In the genomic region with DNA sequence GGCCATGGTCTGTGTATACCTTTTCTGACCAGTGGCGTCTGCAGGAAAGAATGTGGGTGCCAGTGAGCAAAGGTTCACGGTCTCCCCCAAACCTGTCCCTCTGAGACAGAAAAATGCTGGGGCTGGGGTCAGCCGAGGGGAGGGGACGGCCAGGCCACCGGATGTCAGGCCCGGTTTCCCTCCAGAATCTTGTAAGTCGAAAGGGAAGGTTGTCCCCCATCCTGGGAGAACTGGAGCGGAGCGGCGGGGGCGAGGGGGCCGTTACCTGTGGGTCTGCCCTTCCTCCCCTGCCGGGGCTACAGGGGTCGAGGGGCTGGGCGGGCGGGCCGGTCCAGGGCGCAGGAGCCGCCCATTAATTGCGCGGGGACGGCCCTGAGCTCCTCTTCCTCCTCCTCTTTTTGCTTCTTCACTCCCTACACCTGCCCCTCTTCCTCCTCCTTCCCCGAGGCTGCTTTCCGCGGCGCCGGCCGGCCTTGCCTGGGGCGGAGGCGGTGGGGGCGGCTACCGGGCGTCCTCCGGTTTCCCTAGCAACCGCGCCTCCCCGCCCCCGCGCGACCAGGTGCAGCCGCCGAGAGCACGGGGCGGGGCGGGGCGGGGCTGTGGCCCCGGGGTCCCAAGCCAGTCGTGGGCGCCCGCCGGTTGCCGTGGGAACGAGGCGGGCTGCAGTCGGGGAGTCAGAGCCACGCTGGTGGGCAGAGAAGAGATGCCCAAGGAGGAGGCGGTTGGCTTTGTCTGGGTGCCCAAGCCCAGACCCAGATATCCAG, we compare ENCODE assay signal across 8 cellular contexts. TPM values are rescaled to one million over a fixed set of nuclear protein-coding genes. Genes with fewer than 3 reads are reported as not detected.
DNase-seq lines count a peak whose midpoint lies in the region; ATAC-seq and FAIRE-seq lines count a peak whose summit lies in the region.

A gene with protein sequence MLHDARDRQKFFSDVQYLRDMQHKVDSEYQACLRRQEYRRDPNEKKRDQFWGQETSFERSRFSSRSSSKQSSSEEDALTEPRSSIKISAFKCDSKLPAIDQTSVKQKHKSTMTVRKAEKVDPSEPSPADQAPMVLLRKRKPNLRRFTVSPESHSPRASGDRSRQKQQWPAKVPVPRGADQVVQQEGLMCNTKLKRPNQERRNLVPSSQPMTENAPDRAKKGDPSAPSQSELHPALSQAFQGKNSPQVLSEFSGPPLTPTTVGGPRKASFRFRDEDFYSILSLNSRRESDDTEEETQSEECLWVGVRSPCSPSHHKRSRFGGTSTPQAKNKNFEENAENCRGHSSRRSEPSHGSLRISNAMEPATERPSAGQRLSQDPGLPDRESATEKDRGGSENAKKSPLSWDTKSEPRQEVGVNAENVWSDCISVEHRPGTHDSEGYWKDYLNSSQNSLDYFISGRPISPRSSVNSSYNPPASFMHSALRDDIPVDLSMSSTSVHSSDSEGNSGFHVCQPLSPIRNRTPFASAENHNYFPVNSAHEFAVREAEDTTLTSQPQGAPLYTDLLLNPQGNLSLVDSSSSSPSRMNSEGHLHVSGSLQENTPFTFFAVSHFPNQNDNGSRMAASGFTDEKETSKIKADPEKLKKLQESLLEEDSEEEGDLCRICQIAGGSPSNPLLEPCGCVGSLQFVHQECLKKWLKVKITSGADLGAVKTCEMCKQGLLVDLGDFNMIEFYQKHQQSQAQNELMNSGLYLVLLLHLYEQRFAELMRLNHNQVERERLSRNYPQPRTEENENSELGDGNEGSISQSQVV (minus strand): TSS at position 503 of the 764 bp plus-strand sequence. CDS start 6,579 bp downstream, outside the sequence.

- peak within 1 kb of the TSS; percentile 71 for H3K4me2 ChIP-seq in skeletal muscle satellite cell (ENCODE audit: low read length)

- no peaks in the 10 kb centered on the region for H3K79me2 ChIP-seq in ACC112 (ENCODE audit: control insufficient read depth, insufficient read depth, low read length, unreplicated experiment)

- H3K27ac ChIP-seq in ACC112 (ENCODE audit: low read depth, low read length) (no peak within 1 kb of the TSS), HUES48 (ENCODE audit: low read depth, low read length) (no peak within 1 kb of the TSS)

- no peaks in the 10 kb centered on the region for H3K36me3 ChIP-seq in ACC112 (ENCODE audit: insufficient read depth, low read length)
- no peaks in the 10 kb centered on the region for H3K36me3 ChIP-seq in HUES48 (ENCODE audit: control insufficient read depth, insufficient read depth, low read length)
- H3K36me3 ChIP-seq in skeletal muscle satellite cell (ENCODE audit: insufficient read depth, low read length) = no peaks in the 10 kb centered on the region

- H3K27me3 ChIP-seq in ACC112 (ENCODE audit: insufficient read depth, low read length) (no peaks in the 10 kb centered on the region), HUES48 (ENCODE audit: control insufficient read depth, insufficient read depth, low read length) (no peaks in the 10 kb centered on the region), skeletal muscle satellite cell (ENCODE audit: control insufficient read depth, insufficient read depth, low read length) (no peaks in the 10 kb centered on the region)

- FAIRE-seq in frontal cortex (lab: Jason Lieb, UNC) = no peak

- no peak for ATAC-seq in HG03565 (IDR thresholded peaks at IDR 0.05; ENCODE audit: unreplicated experiment)

- DNase-seq in activated CD4-positive, alpha-beta T cell treated with anti-CD3 and anti-CD28 coated beads for 4 hours = peak; percentile 42 to 68
- DNase-seq in frontal cortex (ENCODE audit: low spot score in 2 of 2) (peak; percentile 43 to 74), OCI-M2 (lab: John Stamatoyannopoulos, UW; ENCODE audit: unreplicated experiment) (no peak), globus pallidus (ENCODE audit: low spot score) (no peak)

- H3K9ac ChIP-seq in HUES48 (ENCODE audit: low read depth, low read length) (no peak within 1 kb of the TSS), skeletal muscle satellite cell (ENCODE audit: low read depth, low read length) (peak within 1 kb of the TSS; percentile 23)

- H2AFZ ChIP-seq in ACC112 (ENCODE audit: low read length, unreplicated experiment) = peak within 1 kb of the TSS; percentile 69

- H3K4me3 ChIP-seq in ACC112 (ENCODE audit: low read depth, low read length) (peak within 1 kb of the TSS; percentile 59), HUES48 (ENCODE audit: low read depth, low read length) (peak within 1 kb of the TSS; percentile 51), skeletal muscle satellite cell (ENCODE audit: low read length) (peak within 1 kb of the TSS; percentile 62)

- H3K9me3 ChIP-seq in HUES48 (ENCODE audit: control insufficient read depth, insufficient read depth, low read length) = no peaks in the 10 kb centered on the region
- no peaks in the 10 kb centered on the region for H3K9me3 ChIP-seq in skeletal muscle satellite cell (replicated peaks; ENCODE audit: low read length)

- H3K4me1 ChIP-seq in ACC112 (ENCODE audit: control insufficient read depth, insufficient read depth, low read length, unreplicated experiment) = peaks cover 14% of the 10 kb centered on the region
- peaks cover 10% of the 10 kb centered on the region for H3K4me1 ChIP-seq in HUES48 (ENCODE audit: control insufficient read depth, insufficient read depth, low read length)
- H3K4me1 ChIP-seq in skeletal muscle satellite cell (ENCODE audit: control insufficient read depth, insufficient read depth, low read length) = peaks cover 31% of the 10 kb centered on the region

RNA-seq across cellular contexts. Expression of the gene that starts here (rescaled TPM):
- 0.41 TPM for total RNA-seq in frontal cortex
- total RNA-seq in skeletal muscle satellite cell (2012; rRNA removed) = not detected in 2 replicates

Comparison
In these comparisons a context has a peak if more than half of its experiments do, and no peak if none do; other contexts are left out.
1. Peak in DNase-seq in frontal cortex; RNA of the gene not detected or under 1 TPM.
2. DNase-seq: peak in activated CD4-positive, alpha-beta T cell treated with anti-CD3 and anti-CD28 coated beads for 4 hours (2 of 2); none in OCI-M2 (single experiment) and globus pallidus (single experiment).
3. Peak in every context shown above with its lines, with median percentiles within 50 percentile points of each other: H3K4me3 ChIP-seq.